Comparison of ENCODE assay signal across 8 cellular contexts in the genomic region with DNA sequence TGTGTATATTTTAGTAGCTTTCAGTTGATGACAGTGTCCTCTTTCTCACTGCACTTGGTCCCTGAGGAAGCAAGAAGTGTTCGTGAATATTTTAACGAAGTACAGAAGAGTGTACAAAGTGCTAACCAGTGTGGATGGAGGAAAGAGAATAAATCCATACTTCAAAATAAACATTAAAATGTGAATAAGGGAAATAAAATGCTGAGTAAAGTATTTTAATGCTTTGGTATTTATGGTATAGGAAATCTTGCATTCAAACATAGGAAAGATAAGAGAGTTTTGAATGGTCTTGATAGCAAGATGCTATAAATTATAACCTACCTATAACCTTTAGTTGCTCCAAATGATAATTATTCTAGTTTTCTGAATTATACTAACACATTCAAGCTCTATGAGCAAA.
"Had no signal": no experiment of that assay in that cellular context is flagged by ENCODE, and none has a peak within 500 bp of the region (broad histone marks: within the 10 kb centered on the region; RNA-seq: fewer than 3 reads in every experiment).

No MANE protein-coding gene starts in this region.

- ATAC-seq: GM12878 had no signal

- DNase-seq: GDM1, GF-D8 had no signal

- FAIRE-seq: G401.6, GM12878, GM12891, GM12892, GM18507, GM19239 had no signal

- H3K4me3 ChIP-seq: GM12878 had no signal
